In genomic region chr4:9123516-9124126, GRCh38 we compare ENCODE assay signal across 8 cellular contexts. TPM values are rescaled to one million over a fixed set of nuclear protein-coding genes. Genes with fewer than 3 reads are reported as not detected.
A peak's percentile ranks its signal among the peaks of the same experiment; 100 is the strongest.
DNase-seq lines count a peak whose midpoint lies in the region; TF ChIP-seq lines count a peak whose summit lies in the region.
"Not testable (repeated sequence)": the region's sequence is repeated elsewhere in the genome, so short reads cannot be mapped to it uniquely, and the experiment has no call there.

No MANE protein-coding gene starts in this region.

- not testable (repeated sequence) for H3K9me3 ChIP-seq in H9 (ENCODE audit: control insufficient read depth, low read depth, low read length)

- H3T11ph ChIP-seq in H9 (ENCODE audit: low read length): not testable (repeated sequence)

- H2BK12ac ChIP-seq in H9 (ENCODE audit: insufficient read length, low read depth, low read length): not testable (repeated sequence)

- not testable (repeated sequence) for H4K20me1 ChIP-seq in H9 (ENCODE audit: control insufficient read depth, insufficient read depth, insufficient read length)

- H3K9me3 Mint-ChIP-seq in CD14-positive monocyte, neural crest cell: not testable (repeated sequence)
- peaks cover 17 to 60% of the 10 kb centered on the region in 2 experiments for H3K9me3 Mint-ChIP-seq in H9

- no CpG with 5 or more reads among the region's 15 CpGs for WGBS in H9 (ENCODE audit: extremely low coverage, insufficient read length, low lambda C conversion rate)

- H4K91ac ChIP-seq in H9 (ENCODE audit: insufficient read length, low read depth, low read length): not testable (repeated sequence)

- not testable (repeated sequence) for H4K8ac ChIP-seq in H9 (replicated peaks; ENCODE audit: insufficient read length, low read depth, low read length)

- H3K56ac ChIP-seq in H9 (ENCODE audit: insufficient read length, low read depth, low read length): not testable (repeated sequence)

- H3K9ac ChIP-seq in H9 (ENCODE audit: extremely low read depth, insufficient read length, low read length): not testable (repeated sequence)

- not testable (repeated sequence) for H2BK15ac ChIP-seq in H9 (ENCODE audit: low read depth, low read length)

- not testable (repeated sequence) for H3K79me2 ChIP-seq in H9 (ENCODE audit: insufficient read depth, low read length)

- TF ChIP-seq CTCF in CD14-positive monocyte (IDR thresholded peaks at IDR 0.05): peak; percentile 87
- TF ChIP-seq CTCF in H9 (conservative IDR thresholded peaks at IDR 0.05): peak; percentile 76
- peak; percentile 74 for TF ChIP-seq CTCF in neural crest cell (conservative IDR thresholded peaks at IDR 0.05)

- H2AFZ ChIP-seq in H9 (ENCODE audit: low read length): not testable (repeated sequence)

- not testable (repeated sequence) for DNase-seq in CD14-positive monocyte (ENCODE audit: low spot score)
- peak; percentile 54 for DNase-seq in H9
- peak; percentile 2 for DNase-seq in NCI-H446 treated with DMSO at 0.1 percent for 48 hours (lab: John Stamatoyannopoulos, UW)
- DNase-seq in activated CD4-positive, CD25-positive, alpha-beta regulatory T cell treated with anti-CD3 and anti-CD28 coated beads, Interleukin-2, amount 50 U/mL, for 16 hours (ENCODE audit: low read depth, low spot score): peak; percentile 8
- DNase-seq in astrocyte of the hippocampus (ENCODE audit: low read depth, low spot score): peak; percentile 70
- DNase-seq in head of caudate nucleus: peak in 38 of 42 donors; percentile 3 to 89 (median 68)
- peak; percentile 42 for DNase-seq in neural crest cell (ENCODE audit: low read depth, low spot score)
- peak; percentile 4 for DNase-seq in stimulated activated CD8-positive, alpha-beta memory T cell treated with anti-CD3 and anti-CD28 coated beads, Interleukin-12 subunit alpha, Interleukin-12 subunit beta, amount 100 ng/mL, for 1 hour (ENCODE audit: low read depth)

- H3K23ac ChIP-seq in H9 (ENCODE audit: insufficient read length, low read depth, low read length): not testable (repeated sequence)

- not testable (repeated sequence) for H4K5ac ChIP-seq in H9 (ENCODE audit: insufficient read length, low read depth, low read length)

- H2BK120ac ChIP-seq in H9 (ENCODE audit: low read depth, low read length, poor library complexity, severe bottlenecking): not testable (repeated sequence)

- H3K4me1 Mint-ChIP-seq in CD14-positive monocyte, H9, neural crest cell: not testable (repeated sequence)

- H3K79me1 ChIP-seq in H9 (ENCODE audit: insufficient read depth, low read depth, low read length, poor library complexity, severe bottlenecking): not testable (repeated sequence)

- not testable (repeated sequence) for H3K18ac ChIP-seq in H9 (ENCODE audit: insufficient read length, low read depth, low read length)

- H3K23me2 ChIP-seq in H9 (ENCODE audit: insufficient read length, low read depth, low read length, poor library complexity, severe bottlenecking): not testable (repeated sequence)

- H2AK5ac ChIP-seq in H9 (ENCODE audit: insufficient read length, low read length): not testable (repeated sequence)

- not testable (repeated sequence) for H2BK20ac ChIP-seq in H9 (ENCODE audit: low read depth, low read length, poor library complexity, severe bottlenecking)

- not testable (repeated sequence) for H3K27ac ChIP-seq in H9 (ENCODE audit: insufficient read length, low read depth, low read length)

- H3K14ac ChIP-seq in H9 (ENCODE audit: insufficient read depth, low read length): not testable (repeated sequence)

- not testable (repeated sequence) for H3K4me2 ChIP-seq in H9 (ENCODE audit: insufficient read depth, insufficient read length, low read length)

- H3K27me3 ChIP-seq in H9 (ENCODE audit: insufficient read depth, low read length): not testable (repeated sequence)

- H3K4me3 Mint-ChIP-seq in CD14-positive monocyte, H9, neural crest cell: not testable (repeated sequence)

- H3K4me1 ChIP-seq in H9 (ENCODE audit: insufficient read depth, low read length): not testable (repeated sequence)

- H2BK5ac ChIP-seq in H9 (ENCODE audit: insufficient read length, low read length): not testable (repeated sequence)

- not testable (repeated sequence) for H3K36me3 Mint-ChIP-seq in CD14-positive monocyte; H9 (ENCODE audit: insufficient read depth in 1 of 3, low read depth in 3 of 3); neural crest cell (ENCODE audit: low read depth)

- not testable (repeated sequence) for H3K27ac Mint-ChIP-seq in CD14-positive monocyte; H9; neural crest cell (ENCODE audit: unreplicated experiment)

- intact Hi-C loops in CD14-positive monocyte (cut with micrococcal nuclease); head of caudate nucleus (cut with DNase I): not testable (repeated sequence)

- H3K27me3 Mint-ChIP-seq in CD14-positive monocyte (ENCODE audit: low read depth in 3 of 3): peaks cover 11 to 16% (median 13%) of the 10 kb centered on the region in 3 donors
- not testable (repeated sequence) for H3K27me3 Mint-ChIP-seq in H9 (ENCODE audit: low read depth)
- H3K27me3 Mint-ChIP-seq in neural crest cell (ENCODE audit: low read depth): peaks cover 30% of the 10 kb centered on the region

- H3K4ac ChIP-seq in H9 (ENCODE audit: low read depth, low read length): not testable (repeated sequence)

RNA-seq across cellular contexts. Expression of gene FAM90A26, which starts 46.6 kb away (rescaled TPM):
- not detected for polyA plus RNA-seq in CD14-positive monocyte
- not detected in 2 replicates for total RNA-seq in H9 (2021)
- not detected in 2 replicates for total RNA-seq in neural crest cell
